17 cellular contexts compared by ENCODE assay signal in the genomic region with DNA sequence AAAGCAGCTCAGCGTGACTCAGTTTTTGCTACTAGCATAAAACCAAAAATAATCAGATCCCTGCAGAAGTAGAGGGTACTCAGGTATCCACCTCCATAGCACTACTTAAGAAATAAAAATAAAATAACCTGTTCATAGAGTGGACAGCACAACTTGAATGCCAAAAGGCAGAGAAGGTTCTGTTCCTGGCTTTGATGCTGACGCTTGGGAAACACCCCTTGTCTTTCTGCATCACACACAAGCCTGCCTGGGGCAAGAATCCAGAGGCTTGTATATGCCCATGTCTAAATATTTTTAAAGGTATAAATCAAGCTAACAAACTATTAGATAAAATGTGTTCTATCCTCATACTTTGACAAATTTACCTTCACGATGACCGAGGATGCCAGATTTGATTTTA.
DNase-seq lines count a peak whose midpoint lies in the region; ATAC-seq and TF ChIP-seq lines count a peak whose summit lies in the region.
"Had no signal": no experiment of that assay in that cellular context is flagged by ENCODE, and none has a peak within 500 bp of the region (broad histone marks: within the 10 kb centered on the region; RNA-seq: fewer than 3 reads in every experiment).

No MANE protein-coding gene starts in this region.

- H3K79me2 ChIP-seq in hepatocyte: peaks cover 6% of the 10 kb centered on the region

- H3K9me3 Mint-ChIP-seq in chondrocyte (ENCODE audit: low read depth) (no peaks in the 10 kb centered on the region), type B pancreatic cell (no peaks in the 10 kb centered on the region)
- H3K9me3 Mint-ChIP-seq: endodermal cell, H9 had no signal

- H3K9ac ChIP-seq in rectal smooth muscle tissue (ENCODE audit: low read length): no peak overlapping the region

- H3K4me3 Mint-ChIP-seq in chondrocyte (ENCODE audit: unreplicated experiment): no peak overlapping the region
- H3K4me3 Mint-ChIP-seq in type B pancreatic cell: no peak overlapping the region
- H3K4me3 Mint-ChIP-seq: endodermal cell, H9 had no signal

- no peak for DNase-seq in chondrocyte (ENCODE audit: low spot score)
- no peak for DNase-seq in hepatocyte (ENCODE audit: low spot score)
- no peak for DNase-seq in type B pancreatic cell (ENCODE audit: extremely low spot score, unreplicated experiment)
- no peak for DNase-seq in HPDE6-E6E7 (ENCODE audit: extremely low spot score)
- no peak for DNase-seq in NCI-H128 (lab: John Stamatoyannopoulos, UW; ENCODE audit: unreplicated experiment)
- DNase-seq: activated CD4-positive, alpha-beta T cell treated with anti-CD3 and anti-CD28 coated beads for 1 hour; activated gamma-delta T cell; H9; kidney glomerular epithelial cell; NCI-H1930; NCI-H446; NK-92 treated with Interleukin-12 subunit alpha and Interleukin-12 subunit beta, amount 100 ng/mL, for 24 hours had no signal

- H3K27me3 ChIP-seq in hepatocyte: no peaks in the 10 kb centered on the region
- no peaks in the 10 kb centered on the region for H3K27me3 ChIP-seq in rectal smooth muscle tissue (ENCODE audit: control insufficient read depth, insufficient read depth, low read length)
- H3K27me3 ChIP-seq: uterus had no signal

- H3K36me3 ChIP-seq in hepatocyte (replicated peaks; ENCODE audit: insufficient read depth, low read depth): no peaks in the 10 kb centered on the region
- H3K36me3 ChIP-seq in rectal smooth muscle tissue (ENCODE audit: control insufficient read depth, insufficient read depth, low read length): no peaks in the 10 kb centered on the region
- H3K36me3 ChIP-seq: uterus had no signal

- H3K27me3 Mint-ChIP-seq in chondrocyte (ENCODE audit: low read depth) (no peaks in the 10 kb centered on the region), type B pancreatic cell (no peaks in the 10 kb centered on the region)

- H3K27ac ChIP-seq in hepatocyte (peak overlapping the region; percentile 90), rectal smooth muscle tissue (ENCODE audit: low read depth, low read length) (peak overlapping the region; percentile 53)
- H3K27ac ChIP-seq: HL-60 had no signal

- H3K27ac Mint-ChIP-seq in chondrocyte (ENCODE audit: unreplicated experiment) (peak overlapping the region; percentile 80), type B pancreatic cell (peak overlapping the region; percentile 83)

- no peaks in the 10 kb centered on the region for H3K9me3 ChIP-seq in hepatocyte (ENCODE audit: low read depth)
- H3K9me3 ChIP-seq: uterus had no signal

- TF ChIP-seq CTCF in chondrocyte (IDR thresholded peaks at IDR 0.05): no peak
- TF ChIP-seq CTCF in hepatocyte (IDR thresholded peaks at IDR 0.05; ENCODE audit: poor library complexity): no peak
- TF ChIP-seq CTCF in type B pancreatic cell (conservative IDR thresholded peaks at IDR 0.05): no peak

- H2AFZ ChIP-seq in hepatocyte: no peak overlapping the region

- H3K4me3 ChIP-seq in hepatocyte: no peak overlapping the region
- H3K4me3 ChIP-seq in rectal smooth muscle tissue (ENCODE audit: low read length): no peak overlapping the region
- H3K4me3 ChIP-seq: uterus had no signal

- H3K4me2 ChIP-seq in hepatocyte: peak overlapping the region; percentile 49

- no peaks in the 10 kb centered on the region for H4K20me1 ChIP-seq in hepatocyte (ENCODE audit: insufficient read depth, poor library complexity, severe bottlenecking)

- H3K4me1 ChIP-seq in hepatocyte (ENCODE audit: insufficient read depth) (peaks cover 27% of the 10 kb centered on the region), rectal smooth muscle tissue (ENCODE audit: control insufficient read depth, insufficient read depth, low read length) (peaks cover 7% of the 10 kb centered on the region)
- H3K4me1 ChIP-seq: uterus had no signal

- no peaks in the 10 kb centered on the region for H3K9me2 ChIP-seq in hepatocyte (replicated peaks; ENCODE audit: insufficient read depth)

- 74% methylated on average over 4 of the region's 4 CpGs for WGBS in hepatocyte (ENCODE audit: low lambda C conversion rate, missing lambda C conversion rate)

- no peaks in the 10 kb centered on the region for H3K36me3 Mint-ChIP-seq in chondrocyte (ENCODE audit: low read depth)
- H3K36me3 Mint-ChIP-seq in type B pancreatic cell: peaks cover 22% of the 10 kb centered on the region

- H3K4me1 Mint-ChIP-seq in chondrocyte (ENCODE audit: low read depth) (peaks cover 29% of the 10 kb centered on the region), type B pancreatic cell (ENCODE audit: unreplicated experiment) (peaks cover 29% of the 10 kb centered on the region)

- ATAC-seq in HG02678 (IDR thresholded peaks at IDR 0.05; ENCODE audit: unreplicated experiment): no peak
